8 cellular contexts compared by ENCODE assay signal in the genomic region with DNA sequence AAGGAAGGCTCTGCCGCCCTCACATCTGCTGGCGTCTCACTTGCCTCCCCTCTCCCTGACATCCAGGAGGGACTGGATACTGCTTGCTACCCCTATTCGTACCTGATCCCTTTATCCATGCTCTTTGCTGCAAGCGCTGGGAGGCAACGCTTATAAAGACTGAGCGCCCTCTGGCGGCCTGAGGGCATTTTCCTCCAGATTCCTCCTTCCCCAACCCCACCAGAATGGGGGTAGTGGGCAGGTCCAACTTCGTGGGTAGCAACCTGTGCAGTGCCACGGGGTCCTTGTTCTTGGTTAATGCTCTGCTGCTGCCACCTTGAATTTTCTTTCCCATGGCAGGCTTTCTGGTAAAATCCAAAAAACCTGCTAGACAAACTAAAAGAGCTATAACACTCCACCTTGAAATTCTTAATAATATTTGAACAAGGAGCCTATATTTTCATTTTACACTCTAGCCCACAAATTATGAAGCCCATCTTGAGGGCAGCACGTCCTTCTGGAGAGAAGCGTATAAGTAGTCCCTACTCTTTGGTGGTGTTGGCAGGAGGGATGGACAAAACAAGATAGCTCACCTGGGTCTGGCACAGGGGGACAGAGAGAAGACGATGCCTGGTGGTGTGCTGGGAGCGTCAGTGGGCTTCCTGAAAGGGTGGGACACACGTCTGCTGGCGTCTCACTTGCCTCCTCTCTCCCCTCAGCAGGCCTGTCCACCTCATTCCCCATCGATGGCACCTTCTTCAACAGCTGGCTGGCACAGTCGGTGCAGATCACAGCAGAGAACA. TPM values are rescaled to one million over a fixed set of nuclear protein-coding genes. Genes with fewer than 3 reads are reported as not detected.
DNase-seq lines count a peak whose midpoint lies in the region; ATAC-seq, FAIRE-seq and TF ChIP-seq lines count a peak whose summit lies in the region.

No MANE protein-coding gene starts in this region.

- intact Hi-C loops in thyroid gland (cut with DNase I): loop anchor here (5.0 to 10.0 kb wide), 3 partner anchors 51 to 276 kb away; a partner anchor contains a TSS

- peaks cover 3% of the 10 kb centered on the region for H4K20me1 ChIP-seq in osteoblast (ENCODE audit: insufficient read depth, low read length)

- FAIRE-seq in frontal cortex (lab: Jason Lieb, UNC): no peak

- no peaks in the 10 kb centered on the region for H3K4me1 ChIP-seq in SJCRH30
- peaks cover 12% of the 10 kb centered on the region for H3K4me1 ChIP-seq in osteoblast (ENCODE audit: insufficient read depth, low read length)
- peaks cover 0 to 25% of the 10 kb centered on the region in 2 donors for H3K4me1 ChIP-seq in thyroid gland

- no peaks in the 10 kb centered on the region for H3K9me3 ChIP-seq in SJCRH30 (replicated peaks)
- no peaks in the 10 kb centered on the region for H3K9me3 ChIP-seq in osteoblast (ENCODE audit: low read depth, low read length)
- no peaks in the 10 kb centered on the region for H3K9me3 ChIP-seq in thyroid gland

- H3K36me3 ChIP-seq in SJCRH30: no peaks in the 10 kb centered on the region
- H3K36me3 ChIP-seq in osteoblast (ENCODE audit: insufficient read depth, low read length): peaks cover 58% of the 10 kb centered on the region
- H3K36me3 ChIP-seq in thyroid gland: peaks cover 56 to 60% of the 10 kb centered on the region in 2 donors

- no peak overlapping the region for H2AFZ ChIP-seq in osteoblast (ENCODE audit: low read length)

- peaks cover 9% of the 10 kb centered on the region for H3K79me2 ChIP-seq in osteoblast (ENCODE audit: insufficient read depth, low read length)

- TF ChIP-seq POLR2A in thyroid gland (IDR thresholded peaks at IDR 0.05): no peak

- H3K4me3 ChIP-seq in SJCRH30: no peak overlapping the region
- H3K4me3 ChIP-seq in osteoblast (ENCODE audit: insufficient read depth, low read length): no peak overlapping the region
- no peak overlapping the region for H3K4me3 ChIP-seq in thyroid gland (replicated peaks in 1 of 3)

- 48% methylated on average over 17 of the region's 17 CpGs for WGBS in thyroid gland, 2 donors

- ATAC-seq in HG03097 (IDR thresholded peaks at IDR 0.05; ENCODE audit: low FRiP score, unreplicated experiment): no peak

- DNase-seq in EL (peak; percentile 78), M059J (ENCODE audit: low read depth) (peak; percentile 78), SJCRH30 (peak; percentile 74 to 87), frontal cortex (ENCODE audit: low spot score in 2 of 2) (peak; percentile 60 to 77), osteoblast (ENCODE audit: insufficient read length, low spot score, missing footprints) (peak; percentile 97), thyroid gland (peak; percentile 80 to 84)
- DNase-seq in activated T-helper 9 cell treated with anti-CD3 and anti-CD28 coated beads, Interleukin-2, amount 50 U/mL, for 16 hours (ENCODE audit: low read depth): peak; percentile 67

- H3K27ac ChIP-seq in SJCRH30 (no peak overlapping the region), osteoblast (ENCODE audit: low read depth, low read length) (peak overlapping the region; percentile 66), thyroid gland (no peak overlapping the region)

- no peak overlapping the region for H3K4me2 ChIP-seq in osteoblast (ENCODE audit: insufficient read depth, low read length)

- H3K27me3 ChIP-seq in SJCRH30 (no peaks in the 10 kb centered on the region), osteoblast (ENCODE audit: insufficient read depth, low read length) (no peaks in the 10 kb centered on the region), thyroid gland (no peaks in the 10 kb centered on the region)

- TF ChIP-seq CTCF in osteoblast (IDR thresholded peaks at IDR 0.05; ENCODE audit: extremely low read depth, low read depth, low read length): peak; percentile 89
- peak; percentile 48 to 88 (median 78) for TF ChIP-seq CTCF in thyroid gland (IDR thresholded peaks at IDR 0.05)

RNA-seq across cellular contexts. Expression of a gene that starts 52.5 kb away (rescaled TPM):
- total RNA-seq in M059J (2014; rRNA removed; shearing (Covaris generic)): 19.8 and 34.4 TPM in 2 replicates
- total RNA-seq in SJCRH30 (2014; rRNA removed; shearing (Covaris generic)): 0.71 and 1.6 TPM in 2 replicates
- total RNA-seq in frontal cortex (2.4 TPM), osteoblast (22.7 and 26.8 TPM in 2 replicates), thyroid gland (100 to 1,000 TPM in 1 of 4 donors, 10 to 100 TPM in 3; 51.7 to 116 (median 76.6) TPM)

RNA-seq across cellular contexts. Expression of a gene that starts 54.6 kb away (rescaled TPM):
- total RNA-seq in M059J (2014; rRNA removed; shearing (Covaris generic)): 33.9 and 90.3 TPM in 2 replicates
- 48.9 and 66.7 TPM in 2 replicates for total RNA-seq in SJCRH30 (2014; rRNA removed; shearing (Covaris generic))
- 35.5 TPM for total RNA-seq in frontal cortex
- 46.0 and 46.3 TPM in 2 replicates for total RNA-seq in osteoblast
- 10 to 100 TPM; 45.3 to 69.2 (median 53.8) TPM for total RNA-seq in thyroid gland
